Comparison of ENCODE assay signal across 27 cellular contexts in genomic region chrX:74195605-74196004, GRCh38.
"Had no signal": no experiment of that assay in that cellular context is flagged by ENCODE, and none has a peak within 500 bp of the region (broad histone marks: within the 10 kb centered on the region; RNA-seq: fewer than 3 reads in every experiment).

No MANE protein-coding gene starts in this region.

- H3K27ac Mint-ChIP-seq: activated CD8-positive, alpha-beta T cell treated with anti-CD3 and anti-CD28 coated beads for 36 hours; activated naive CD4-positive, alpha-beta T cell treated with anti-CD3 and anti-CD28 coated beads, Interleukin-2, amount 10 ng/mL, durations not matched to agents 7 days and 5 days; activated naive CD8-positive, alpha-beta T cell treated with anti-CD3 and anti-CD28 coated beads for 36 hours; activated T-cell treated with anti-CD3 and anti-CD28 coated beads, Interleukin-2, amount 50 U/mL, for 72 hours; activated T-helper 2 cell treated with anti-CD3 and anti-CD28 coated beads, Interferon-gamma antibody, Interleukin-2, Interleukin-4, amounts not matched to agents 10 μg/mL and 5 μg/mL and 100 μg/mL, durations not matched to agents 14 hours and 24 hours and 36 hours; T-helper 1 cell treated with Interleukin-12 subunit alpha and Interleukin-12 subunit beta and Interleukin-4 antibody, amounts not matched to agents 30 μg/mL and 1 μg/mL, for 36 hours had no signal

- H3K36me3 ChIP-seq: breast epithelium, Peyer's patch had no signal

- H3K9me3 ChIP-seq: breast epithelium, Peyer's patch had no signal

- H3K36me3 Mint-ChIP-seq: activated naive CD4-positive, alpha-beta T cell treated with anti-CD3 and anti-CD28 coated beads, Interleukin-2, amount 10 ng/mL, durations not matched to agents 7 days and 5 days had no signal

- H3K4me1 ChIP-seq: breast epithelium, Peyer's patch had no signal

- H3K4me3 Mint-ChIP-seq: activated CD8-positive, alpha-beta T cell treated with anti-CD3 and anti-CD28 coated beads for 36 hours; activated naive CD4-positive, alpha-beta T cell treated with anti-CD3 and anti-CD28 coated beads, Interleukin-2, amount 10 ng/mL, durations not matched to agents 7 days and 5 days; activated naive CD8-positive, alpha-beta T cell treated with anti-CD3 and anti-CD28 coated beads for 36 hours; activated T-cell treated with anti-CD3 and anti-CD28 coated beads, Interleukin-2, amount 50 U/mL, for 72 hours; T-helper 1 cell treated with Interleukin-12 subunit alpha and Interleukin-12 subunit beta and Interleukin-4 antibody, amounts not matched to agents 30 μg/mL and 1 μg/mL, for 36 hours had no signal

- H3K9me3 Mint-ChIP-seq: T-helper 1 cell treated with Interleukin-12 subunit alpha and Interleukin-12 subunit beta and Interleukin-4 antibody, amounts not matched to agents 30 μg/mL and 1 μg/mL, for 36 hours had no signal

- ATAC-seq: activated CD4-positive, CD25-positive, alpha-beta regulatory T cell treated with anti-CD3 and anti-CD28 coated beads, Interleukin-2, amount 50 U/mL, for 24 hours; activated CD8-positive, alpha-beta T cell treated with anti-CD3 and anti-CD28 coated beads for 36 hours; activated T-cell treated with anti-CD3 and anti-CD28 coated beads, Interleukin-2, amount 50 U/mL, for 72 hours had no signal

- H3K4me3 ChIP-seq: breast epithelium, Peyer's patch had no signal

- H3K4me1 Mint-ChIP-seq: activated naive CD4-positive, alpha-beta T cell treated with anti-CD3 and anti-CD28 coated beads, Interleukin-2, amount 10 ng/mL, durations not matched to agents 7 days and 5 days; activated naive CD8-positive, alpha-beta T cell treated with anti-CD3 and anti-CD28 coated beads for 36 hours had no signal

- H3K27me3 Mint-ChIP-seq: activated CD8-positive, alpha-beta T cell treated with anti-CD3 and anti-CD28 coated beads for 36 hours; activated naive CD4-positive, alpha-beta T cell treated with anti-CD3 and anti-CD28 coated beads, Interleukin-2, amount 10 ng/mL, durations not matched to agents 7 days and 5 days; activated naive CD8-positive, alpha-beta T cell treated with anti-CD3 and anti-CD28 coated beads for 36 hours had no signal

- H3K27ac ChIP-seq: breast epithelium, Peyer's patch, RWPE1 had no signal

- H3K27me3 ChIP-seq: Peyer's patch had no signal

- DNase-seq: activated CD4-positive, alpha-beta T cell treated with anti-CD3 and anti-CD28 coated beads for 4 hours; activated CD8-positive, alpha-beta memory T cell treated with anti-CD3 and anti-CD28 coated beads, Interleukin-2, amount 50 U/mL, for 4 hours; activated CD8-positive, alpha-beta T cell treated with anti-CD3 and anti-CD28 coated beads for 36 hours; activated gamma-delta T cell treated with Interleukin-2 at 50 U/mL for 16 hours; activated naive CD4-positive, alpha-beta T cell treated with anti-CD3 and anti-CD28 coated beads, Interleukin-2, amount 10 ng/mL, durations not matched to agents 7 days and 5 days; activated naive CD8-positive, alpha-beta T cell treated with anti-CD3 and anti-CD28 coated beads for 36 hours; activated T-cell treated with anti-CD3 and anti-CD28 coated beads, Interleukin-2, amount 50 U/mL, for 72 hours; aorta; central memory CD4-positive, alpha-beta T cell; Kasumi-1; KBM-7; NCI-H1092; NCI-H1417 treated with DMSO at 0.1 percent for 48 hours; NCI-H1694 treated with DMSO at 0.1 percent for 48 hours; NCI-H2029 treated with DMSO at 0.1 percent for 48 hours; NCI-H345; NCI-H510A; NCI-H526 treated with DMSO at 0.1 percent for 48 hours; NK-92 treated with Interleukin-12 subunit alpha and Interleukin-12 subunit beta, amount 100 ng/mL, for 24 hours; OCI-M1; Peyer's patch; SHP77 treated with DMSO at 0.1 percent for 48 hours had no signal
